In the genomic region with DNA sequence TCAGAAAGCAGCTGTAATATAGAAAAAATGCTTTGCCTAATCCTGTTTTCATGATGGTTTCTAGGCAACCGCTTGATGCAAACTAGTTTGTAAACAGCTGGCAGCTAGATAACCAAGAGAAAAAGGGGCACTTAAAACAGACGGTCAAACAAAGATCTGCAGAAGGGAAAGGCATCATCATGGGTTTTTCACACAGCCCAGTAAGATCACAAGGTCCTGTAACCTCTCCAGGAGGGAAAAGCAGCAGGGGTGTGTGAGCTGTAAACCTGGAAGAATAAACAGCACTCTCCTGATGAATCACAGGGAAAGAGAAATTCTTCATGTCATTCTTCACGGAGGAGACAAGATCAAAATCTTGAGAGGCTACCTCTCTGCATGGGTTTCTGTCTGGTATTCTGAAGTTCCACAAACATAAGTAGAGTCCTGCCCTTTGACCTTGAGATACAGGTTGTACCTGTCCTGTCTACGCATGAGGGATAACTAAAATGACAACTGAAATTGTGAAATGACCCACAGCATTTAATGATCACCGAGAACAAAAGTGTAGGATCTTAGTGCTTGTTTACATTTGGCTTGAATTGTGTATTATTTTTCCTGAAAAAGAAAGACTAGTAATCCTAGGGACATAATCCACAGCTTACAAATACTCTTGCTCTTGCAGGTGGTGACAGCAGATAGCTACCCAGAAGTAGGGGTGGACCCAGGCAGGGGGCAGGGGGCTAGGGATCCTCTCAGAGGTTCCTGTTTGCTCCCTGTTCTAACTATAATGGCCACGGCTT, we compare ENCODE assay signal across 8 cellular contexts. TPM values are rescaled to one million over a fixed set of nuclear protein-coding genes. Genes with fewer than 3 reads are reported as not detected.
DNase-seq lines count a peak whose midpoint lies in the region; ATAC-seq, FAIRE-seq and TF ChIP-seq lines count a peak whose summit lies in the region.

No MANE protein-coding gene starts in this region.

- H3K27ac ChIP-seq in breast epithelium (peak overlapping the region; percentile 53 to 54), mesodermal cell (ENCODE audit: low read depth, low read length, severe bottlenecking) (peak overlapping the region; percentile 97)

- ATAC-seq in GM18873 (IDR thresholded peaks at IDR 0.05; ENCODE audit: low FRiP score, unreplicated experiment), result no peak

- no peak for TF ChIP-seq CTCF in breast epithelium (IDR thresholded peaks at IDR 0.05)

- H3K27me3 ChIP-seq in breast epithelium, result no peaks in the 10 kb centered on the region

- H3K4me3 ChIP-seq in breast epithelium, result no peak overlapping the region
- H3K4me3 ChIP-seq in mesodermal cell (ENCODE audit: extremely low read depth, insufficient read depth, low read length, poor library complexity, severe bottlenecking), result no peak overlapping the region

- WGBS in mesodermal cell (ENCODE audit: insufficient coverage in 2 of 2), 2 experiments, result 36 to 45% methylated on average over 5 to 6 of the region's 6 CpGs

- H3K4me1 ChIP-seq in breast epithelium, result peaks cover 0 to 5% of the 10 kb centered on the region in 2 donors
- peaks cover 56% of the 10 kb centered on the region for H3K4me1 ChIP-seq in mesodermal cell (ENCODE audit: control insufficient read depth, insufficient read depth, low read length, poor library complexity, severe bottlenecking)

- no peak for TF ChIP-seq POLR2A in breast epithelium (IDR thresholded peaks at IDR 0.05)

- no peaks in the 10 kb centered on the region for H3K9me3 ChIP-seq in breast epithelium
- H3K9me3 ChIP-seq in mesodermal cell (ENCODE audit: control insufficient read depth, low read length), result no peaks in the 10 kb centered on the region

- DNase-seq in GM04504 (ENCODE audit: low read depth) (peak; percentile 61), NCI-H1105 (lab: John Stamatoyannopoulos, UW) (peak; percentile 11), breast epithelium (ENCODE audit: low spot score in 2 of 2) (no peak), activated T-cell treated with anti-CD3 and anti-CD28 coated beads for 4 hours (no peak), head of caudate nucleus (no peak), frontal cortex (ENCODE audit: low spot score in 2 of 2) (no peak)

- intact Hi-C loops in breast epithelium (cut with DNase I; ENCODE audit: low total_unique reads), result loop anchor here (1.0 kb wide), 1 partner anchor 47 kb away; no protein-coding TSS in a partner anchor
- intact Hi-C loops in head of caudate nucleus (cut with DNase I), result no loop called here

- H3K36me3 ChIP-seq in breast epithelium, result no peaks in the 10 kb centered on the region
- peaks cover 11% of the 10 kb centered on the region for H3K36me3 ChIP-seq in mesodermal cell (ENCODE audit: control insufficient read depth, insufficient read depth, low read length)

- FAIRE-seq in frontal cortex (lab: Jason Lieb, UNC), result no peak

RNA-seq across cellular contexts. Expression of a gene that starts 48.0 kb away (rescaled TPM):
- total RNA-seq in breast epithelium (10 to 100 TPM; 23.0 to 46.5 (median 40.5) TPM), frontal cortex (0.82 TPM)
- polyA plus RNA-seq in mesodermal cell (2013, experiment 1 of 2), result 40.4 TPM
- 40.1 TPM for polyA plus RNA-seq in mesodermal cell (2013, experiment 2 of 2)

Comparison
In these comparisons a context has a peak if more than half of its experiments do, and no peak if none do; other contexts are left out.
1. DNase-seq: peak in GM04504 (single experiment) and NCI-H1105 (single experiment); none in breast epithelium (0 of 2), activated T-cell treated with anti-CD3 and anti-CD28 coated beads for 4 hours (single experiment), head of caudate nucleus (0 of 42) and frontal cortex (0 of 2).
2. RNA of a gene that starts 48.0 kb away (total RNA-seq): 23.0 to 46.5 TPM in breast epithelium; 0.82 TPM in frontal cortex (single experiment); every median in the first group is over 10 times any median in the second.